In genomic region chr13:44050450-44051063, GRCh38 we compare ENCODE assay signal across 8 cellular contexts.
DNase-seq lines count a peak whose midpoint lies in the region; ATAC-seq and TF ChIP-seq lines count a peak whose summit lies in the region.

No MANE protein-coding gene starts in this region.

- intact Hi-C loops in stomach (cut with DNase I; ENCODE audit: low total_unique reads) = loop anchor here (5.0 kb wide), 1 partner anchor 387 kb away; no protein-coding TSS in a partner anchor

- peak; percentile 86 for TF ChIP-seq CTCF in AG10803 (conservative IDR thresholded peaks at IDR 0.05; ENCODE audit: low read length)
- TF ChIP-seq CTCF in GM13976 (IDR thresholded peaks at IDR 0.05; ENCODE audit: borderline replicate concordance, control extremely low read depth, extremely low read depth, insufficient read depth, missing control alignments) = peak; percentile 51
- peak; percentile 63 for TF ChIP-seq CTCF in foreskin fibroblast (IDR thresholded peaks at IDR 0.05; ENCODE audit: low read depth, low read length)
- peak in 5 of 7 experiments; percentile 48 to 81 (median 75) for TF ChIP-seq CTCF in stomach (IDR thresholded peaks at IDR 0.05)

- H3K27me3 ChIP-seq in stomach = no peaks in the 10 kb centered on the region

- no peak for TF ChIP-seq POLR2A in stomach (IDR thresholded peaks at IDR 0.05)

- 13 to 24% (median 20%) methylated on average over 3 of the region's 3 CpGs for WGBS in stomach, 5 donors

- no peak for ATAC-seq in HG02678 (IDR thresholded peaks at IDR 0.05; ENCODE audit: unreplicated experiment)

- no peak for TF ChIP-seq EP300 in stomach (IDR thresholded peaks at IDR 0.05)

- in situ Hi-C loops in GM13976 (cut with MboI; ENCODE audit: low sequenced_read_pairs, unreplicated experiment) = loop anchor here (5.0 kb wide), 1 partner anchor 387 kb away; no protein-coding TSS in a partner anchor

- peaks cover 4 to 38% (median 29%) of the 10 kb centered on the region in 4 donors for H3K4me1 ChIP-seq in stomach

- H3K9me3 ChIP-seq in stomach = no peaks in the 10 kb centered on the region

- H3K27ac ChIP-seq in stomach = peak overlapping the region in 2 of 5 donors; percentile 2 to 37

- H3K4me3 ChIP-seq in AG10803 (ENCODE audit: low read length) (no peak overlapping the region), foreskin fibroblast (ENCODE audit: low read depth in 1 of 2, low read length in 2 of 2) (no peak overlapping the region), stomach (no peak overlapping the region)

- H3K36me3 ChIP-seq in stomach = no peaks in the 10 kb centered on the region

- DNase-seq in AG10803 (ENCODE audit: low read depth) (peak; percentile 27), GM13976 (ENCODE audit: low spot score) (peak; percentile 20), RPMI8226 (peak; percentile 9), foreskin fibroblast (peak in 1 of 2 donors; percentile 64), stomach (no peak), dedifferentiated amniotic fluid mesenchymal stem cell (ENCODE audit: extremely low spot score) (no peak)
- no peak for DNase-seq in activated CD4-positive, alpha-beta T cell treated with anti-CD3 and anti-CD28 coated beads for 48 hours

Comparison
In these comparisons a context has a peak if more than half of its experiments do, and no peak if none do; other contexts are left out.
1. DNase-seq: peak in AG10803 (single experiment), GM13976 (single experiment) and RPMI8226 (single experiment); none in stomach (single experiment), activated CD4-positive, alpha-beta T cell treated with anti-CD3 and anti-CD28 coated beads for 48 hours (single experiment) and dedifferentiated amniotic fluid mesenchymal stem cell (single experiment).
2. Peak in every context shown above with its lines, with median percentiles within 50 percentile points of each other: CTCF ChIP-seq.